Comparison of ENCODE assay signal across 37 cellular contexts in the genomic region with DNA sequence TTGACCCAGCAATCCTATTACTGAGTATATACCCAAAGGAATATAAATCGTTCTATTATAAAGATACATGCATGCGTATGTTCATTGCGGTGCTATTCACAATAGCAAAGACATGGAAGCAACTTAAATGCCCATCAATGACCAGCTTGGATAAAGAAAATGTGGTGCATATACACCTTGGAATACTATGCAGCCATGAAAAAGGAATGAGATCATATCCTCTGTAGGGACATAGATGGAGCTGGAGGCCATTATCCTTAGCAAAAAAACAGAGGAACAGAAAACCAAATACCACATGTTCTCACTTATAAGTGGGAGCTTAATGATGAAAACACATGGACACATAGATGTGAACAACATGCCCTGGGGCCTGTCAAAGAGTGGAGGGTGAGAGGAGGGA.
"Had no signal": no experiment of that assay in that cellular context is flagged by ENCODE, and none has a peak within 500 bp of the region (broad histone marks: within the 10 kb centered on the region; RNA-seq: fewer than 3 reads in every experiment).

No MANE protein-coding gene starts in this region.

- H3K4me1 Mint-ChIP-seq: brain had no signal

- FAIRE-seq: bronchial epithelial cell had no signal

- DNase-seq: activated effector memory CD4-positive, alpha-beta T cell treated with anti-CD3 and anti-CD28 coated beads, Interleukin-2, amount 50 U/mL, for 16 hours; activated effector memory CD4-positive, alpha-beta T cell treated with Interleukin-2 at 50 U/mL for 16 hours; activated gamma-delta T cell; activated gamma-delta T cell treated with Interleukin-2 at 50 U/mL for 16 hours; activated naive CD4-positive, alpha-beta T cell; activated naive CD4-positive, alpha-beta T cell treated with anti-CD3 and anti-CD28 coated beads for 36 hours; activated naive CD4-positive, alpha-beta T cell treated with anti-CD3 and anti-CD28 coated beads, Interleukin-2, amount 10 ng/mL, durations not matched to agents 7 days and 5 days; activated naive CD4-positive, alpha-beta T cell treated with Interleukin-2 at 50 U/mL for 16 hours; activated naive CD8-positive, alpha-beta T cell treated with anti-CD3 and anti-CD28 coated beads for 36 hours; activated naive CD8-positive, alpha-beta T cell treated with anti-CD3 and anti-CD28 coated beads, Interleukin-2, amount 10 ng/mL, durations not matched to agents 7 days and 5 days; activated naive CD8-positive, alpha-beta T cell treated with anti-CD3 and anti-CD28 coated beads, Interleukin-2, amount 50 U/mL, for 24 hours; activated T-cell treated with anti-CD3 and anti-CD28 coated beads, Interleukin-2, amount 50 U/mL, for 1 hour; activated T-cell treated with anti-CD3 and anti-CD28 coated beads, Interleukin-2, amount 50 U/mL, for 24 hours; activated T-cell treated with anti-CD3 and anti-CD28 coated beads, Interleukin-2, amount 50 U/mL, for 4 hours; activated T-cell treated with anti-CD3 and anti-CD28 coated beads, Interleukin-2, amount 50 U/mL, for 48 hours; activated T-cell treated with anti-CD3 and anti-CD28 coated beads, Interleukin-2, amount 50 U/mL, for 72 hours; adrenal gland; amniotic stem cell; amygdala; anterior cingulate cortex; aorta; body of pancreas; brain microvascular endothelial cell; caudate nucleus; central memory CD4-positive, alpha-beta T cell; cerebellar nuclear complex had no signal

- H3K9me3 ChIP-seq: adrenal gland, body of pancreas had no signal

- H3K36me3 ChIP-seq: adrenal gland, ascending aorta, brain microvascular endothelial cell, breast epithelium, cardiac muscle cell had no signal

- H3K4me3 Mint-ChIP-seq: activated naive CD4-positive, alpha-beta T cell treated with anti-CD3 and anti-CD28 coated beads for 36 hours; activated naive CD4-positive, alpha-beta T cell treated with anti-CD3 and anti-CD28 coated beads, Interleukin-2, amount 10 ng/mL, durations not matched to agents 7 days and 5 days; activated naive CD8-positive, alpha-beta T cell; activated naive CD8-positive, alpha-beta T cell treated with anti-CD3 and anti-CD28 coated beads for 36 hours; activated naive CD8-positive, alpha-beta T cell treated with anti-CD3 and anti-CD28 coated beads, Interleukin-2, amount 10 ng/mL, durations not matched to agents 7 days and 5 days; activated naive CD8-positive, alpha-beta T cell treated with anti-CD3 and anti-CD28 coated beads, Interleukin-2, amount 50 U/mL, for 24 hours; activated T-cell treated with anti-CD3 and anti-CD28 coated beads, Interleukin-2, amount 50 U/mL, for 24 hours; activated T-cell treated with anti-CD3 and anti-CD28 coated beads, Interleukin-2, amount 50 U/mL, for 4 hours; activated T-cell treated with anti-CD3 and anti-CD28 coated beads, Interleukin-2, amount 50 U/mL, for 72 hours; activated T-helper 1 cell treated with anti-CD3 and anti-CD28 coated beads, Interleukin-12 subunit alpha, Interleukin-12 subunit beta, Interleukin-2, Interleukin-4 antibody, amounts not matched to agents 30 ng/mL and 10 ng/mL and 1 ng/mL, durations not matched to agents 14 hours and 24 hours and 36 hours; activated T-helper 17 cell treated with anti-CD3 and anti-CD28 coated beads, Interleukin-2, amount 50 U/mL, for 72 hours; brain; central memory CD8-positive, alpha-beta T cell had no signal

- H3K27ac Mint-ChIP-seq: activated naive CD4-positive, alpha-beta T cell treated with anti-CD3 and anti-CD28 coated beads for 36 hours; activated naive CD4-positive, alpha-beta T cell treated with anti-CD3 and anti-CD28 coated beads, Interleukin-2, amount 10 ng/mL, durations not matched to agents 7 days and 5 days; activated naive CD4-positive, alpha-beta T cell treated with anti-CD3 and anti-CD28 coated beads, Interleukin-2, amount 50 U/mL, for 72 hours; activated naive CD8-positive, alpha-beta T cell; activated naive CD8-positive, alpha-beta T cell treated with anti-CD3 and anti-CD28 coated beads for 36 hours; activated naive CD8-positive, alpha-beta T cell treated with anti-CD3 and anti-CD28 coated beads, Interleukin-2, amount 10 ng/mL, durations not matched to agents 7 days and 5 days; activated naive CD8-positive, alpha-beta T cell treated with anti-CD3 and anti-CD28 coated beads, Interleukin-2, amount 50 U/mL, for 24 hours; activated T-cell treated with anti-CD3 and anti-CD28 coated beads, Interleukin-2, amount 50 U/mL, for 24 hours; activated T-cell treated with anti-CD3 and anti-CD28 coated beads, Interleukin-2, amount 50 U/mL, for 72 hours; activated T-helper 1 cell treated with anti-CD3 and anti-CD28 coated beads, Interleukin-12 subunit alpha, Interleukin-12 subunit beta, Interleukin-2, Interleukin-4 antibody, amounts not matched to agents 30 ng/mL and 10 ng/mL and 1 ng/mL, durations not matched to agents 14 hours and 24 hours and 36 hours; activated T-helper 17 cell treated with anti-CD3 and anti-CD28 coated beads, Interleukin-2, amount 50 U/mL, for 72 hours; activated T-helper 2 cell treated with anti-CD3 and anti-CD28 coated beads, Interferon-gamma antibody, Interleukin-2, Interleukin-4, amounts not matched to agents 10 μg/mL and 5 μg/mL and 100 μg/mL, durations not matched to agents 14 hours and 24 hours and 36 hours; brain had no signal

- H3K27me3 Mint-ChIP-seq: activated naive CD4-positive, alpha-beta T cell treated with anti-CD3 and anti-CD28 coated beads, Interleukin-2, amount 10 ng/mL, durations not matched to agents 7 days and 5 days; activated naive CD8-positive, alpha-beta T cell; activated naive CD8-positive, alpha-beta T cell treated with anti-CD3 and anti-CD28 coated beads for 36 hours; activated naive CD8-positive, alpha-beta T cell treated with anti-CD3 and anti-CD28 coated beads, Interleukin-2, amount 10 ng/mL, durations not matched to agents 7 days and 5 days; activated naive CD8-positive, alpha-beta T cell treated with anti-CD3 and anti-CD28 coated beads, Interleukin-2, amount 50 U/mL, for 24 hours; activated T-cell treated with anti-CD3 and anti-CD28 coated beads, Interleukin-2, amount 50 U/mL, for 24 hours; activated T-helper 17 cell treated with anti-CD3 and anti-CD28 coated beads, Interleukin-2, amount 50 U/mL, for 72 hours; brain; central memory CD8-positive, alpha-beta T cell had no signal

- H3K27ac ChIP-seq: adrenal gland, ascending aorta, body of pancreas, brain microvascular endothelial cell, breast epithelium, cardiac muscle cell had no signal

- H3K4me3 ChIP-seq: adrenal gland, ascending aorta, body of pancreas, breast epithelium, cardiac muscle cell had no signal

- H3K27me3 ChIP-seq: adrenal gland, ascending aorta, body of pancreas, brain microvascular endothelial cell, breast epithelium, cardiac muscle cell had no signal

- H3K4me1 ChIP-seq: adrenal gland, ascending aorta, body of pancreas, breast epithelium had no signal

- H3K9me3 Mint-ChIP-seq: activated T-helper 17 cell treated with anti-CD3 and anti-CD28 coated beads, Interleukin-2, amount 50 U/mL, for 72 hours; central memory CD8-positive, alpha-beta T cell had no signal

- ATAC-seq: activated naive CD4-positive, alpha-beta T cell treated with anti-CD3 and anti-CD28 coated beads, Interleukin-2, amount 50 U/mL, for 72 hours; activated naive CD8-positive, alpha-beta T cell treated with anti-CD3 and anti-CD28 coated beads, Interleukin-2, amount 50 U/mL, for 24 hours; activated T-cell treated with anti-CD3 and anti-CD28 coated beads, Interleukin-2, amount 50 U/mL, for 4 hours; activated T-cell treated with anti-CD3 and anti-CD28 coated beads, Interleukin-2, amount 50 U/mL, for 72 hours; activated T-helper 17 cell treated with anti-CD3 and anti-CD28 coated beads, Interleukin-2, amount 50 U/mL, for 72 hours; body of pancreas had no signal

- H3K36me3 Mint-ChIP-seq: brain had no signal
